8 cellular contexts compared by ENCODE assay signal in the genomic region with DNA sequence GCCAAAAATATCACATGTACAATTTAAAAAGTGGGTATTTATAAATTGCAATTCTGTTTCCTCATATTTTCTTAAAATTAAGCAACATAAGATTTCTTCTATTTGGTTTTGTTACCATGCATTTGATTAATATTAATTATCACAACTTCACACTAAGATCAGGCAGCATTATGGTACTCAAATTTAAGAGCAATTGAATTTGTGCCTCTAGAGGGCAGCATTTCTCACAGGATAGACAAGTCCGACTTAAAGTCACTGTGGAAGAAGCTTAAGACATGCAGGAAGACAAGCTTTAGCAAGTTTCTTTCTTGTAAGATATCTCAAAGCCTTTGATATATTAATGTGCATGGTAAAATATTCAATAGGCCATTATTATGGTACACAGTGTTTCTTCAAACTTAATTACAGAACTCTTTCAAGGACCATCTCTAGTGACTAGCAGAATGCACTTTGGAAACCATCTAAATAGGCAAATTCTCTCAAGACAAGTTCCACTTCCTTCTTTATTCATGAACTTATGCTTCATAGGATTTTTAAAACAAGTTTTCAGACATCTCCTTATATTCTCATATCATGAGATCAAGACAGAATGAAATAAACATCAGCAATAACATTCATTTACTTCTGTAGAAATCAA. TPM values are rescaled to one million over a fixed set of nuclear protein-coding genes. Genes with fewer than 3 reads are reported as not detected.
DNase-seq lines count a peak whose midpoint lies in the region; ATAC-seq and TF ChIP-seq lines count a peak whose summit lies in the region.

No MANE protein-coding gene starts in this region.

- POLR2A ChIA-PET in activated CD8-positive, alpha-beta T cell treated with anti-CD3 and anti-CD28 coated beads for 36 hours (lab: Charles Lee), result interaction anchor here (1.5 to 1.7 kb wide), 2 partner anchors 34 to 35 kb away, joined by 4 to 5 read pairs; partner anchors contain the start of gene FBXW7

- H3K4me1 Mint-ChIP-seq in activated CD8-positive, alpha-beta T cell treated with anti-CD3 and anti-CD28 coated beads for 36 hours (ENCODE audit: low read depth), result peaks cover 34% of the 10 kb centered on the region
- H3K4me1 Mint-ChIP-seq in neural progenitor cell, result no peaks in the 10 kb centered on the region

- CTCF ChIA-PET in activated CD8-positive, alpha-beta T cell treated with anti-CD3 and anti-CD28 coated beads for 36 hours (lab: Charles Lee), result interaction anchor here (0.6 to 4.9 kb wide), 69 partner anchors 9 to 1033 kb away, joined by 3 to 149 read pairs (median 6); partner anchors contain the start of genes ARFIP1, TIGD4 and TMEM154

- H3K4me1 ChIP-seq in fibroblast of lung (ENCODE audit: control insufficient read depth, extremely low read depth, insufficient read depth, low read length) (no peaks in the 10 kb centered on the region), neural progenitor cell (no peaks in the 10 kb centered on the region)

- no peak overlapping the region for H3K4me3 ChIP-seq in fibroblast of lung (replicated peaks in 1 of 4; ENCODE audit: control extremely low read depth in 1 of 4, insufficient read depth in 1 of 4, low read depth in 3 of 4, low read length in 4 of 4)
- H3K4me3 ChIP-seq in neural progenitor cell, result no peak overlapping the region

- no peaks in the 10 kb centered on the region for H3K27me3 Mint-ChIP-seq in activated CD8-positive, alpha-beta T cell treated with anti-CD3 and anti-CD28 coated beads for 36 hours
- H3K27me3 Mint-ChIP-seq in neural progenitor cell (ENCODE audit: insufficient read depth, low read depth), result no peaks in the 10 kb centered on the region

- H3K36me3 ChIP-seq in fibroblast of lung (ENCODE audit: control insufficient read depth, insufficient read depth, low read length) (no peaks in the 10 kb centered on the region), neural progenitor cell (no peaks in the 10 kb centered on the region)

- H2AFZ ChIP-seq in fibroblast of lung (ENCODE audit: low read length) (no peak overlapping the region), neural progenitor cell (replicated peaks) (no peak overlapping the region)

- peak overlapping the region; percentile 9 for H3K4me2 ChIP-seq in fibroblast of lung (ENCODE audit: extremely low read depth, insufficient read depth, low read length)
- no peak overlapping the region for H3K4me2 ChIP-seq in neural progenitor cell

- H3K9ac ChIP-seq in fibroblast of lung (ENCODE audit: insufficient read depth, low read length) (no peak overlapping the region), neural progenitor cell (no peak overlapping the region)

- H3K9me3 ChIP-seq in fibroblast of lung (ENCODE audit: control insufficient read depth, insufficient read depth, low read depth, low read length) (no peaks in the 10 kb centered on the region), neural progenitor cell (ENCODE audit: low read depth) (no peaks in the 10 kb centered on the region)

- no peaks in the 10 kb centered on the region for H3K9me3 Mint-ChIP-seq in activated CD8-positive, alpha-beta T cell treated with anti-CD3 and anti-CD28 coated beads for 36 hours
- peaks cover 2% of the 10 kb centered on the region for H3K9me3 Mint-ChIP-seq in neural progenitor cell

- TF ChIP-seq CTCF in activated CD8-positive, alpha-beta T cell treated with anti-CD3 and anti-CD28 coated beads for 36 hours (IDR thresholded peaks at IDR 0.05), result peak; percentile 92
- TF ChIP-seq CTCF in fibroblast of lung (conservative IDR thresholded peaks at IDR 0.05 in 1 of 2, IDR thresholded peaks at IDR 0.05 in 1 of 2; ENCODE audit: low read depth in 1 of 2, low read length in 2 of 2) (peak; percentile 70 to 78), neural progenitor cell (IDR thresholded peaks at IDR 0.05) (peak; percentile 95)

- no peak overlapping the region for H3K27ac Mint-ChIP-seq in activated CD8-positive, alpha-beta T cell treated with anti-CD3 and anti-CD28 coated beads for 36 hours
- H3K27ac Mint-ChIP-seq in neural progenitor cell, result no peak overlapping the region

- intact Hi-C loops in activated CD8-positive, alpha-beta T cell treated with anti-CD3 and anti-CD28 coated beads for 36 hours (cut with micrococcal nuclease), result loop anchor here (2.0 kb wide), 1 partner anchor 140 kb away; no protein-coding TSS in a partner anchor

- H3K27me3 ChIP-seq in fibroblast of lung (ENCODE audit: control insufficient read depth, insufficient read depth, low read length) (no peaks in the 10 kb centered on the region), neural progenitor cell (no peaks in the 10 kb centered on the region)

- H3F3A ChIP-seq in neural progenitor cell (ENCODE audit: low read depth), result no peaks in the 10 kb centered on the region

- H4K20me1 ChIP-seq in fibroblast of lung (ENCODE audit: control insufficient read depth, extremely low read depth, insufficient read depth, low read length) (no peaks in the 10 kb centered on the region), neural progenitor cell (ENCODE audit: low read depth) (no peaks in the 10 kb centered on the region)

- H3K36me3 Mint-ChIP-seq in activated CD8-positive, alpha-beta T cell treated with anti-CD3 and anti-CD28 coated beads for 36 hours (ENCODE audit: low read depth), result no peaks in the 10 kb centered on the region
- peaks cover 2% of the 10 kb centered on the region for H3K36me3 Mint-ChIP-seq in neural progenitor cell

- H3K79me2 ChIP-seq in fibroblast of lung (ENCODE audit: control insufficient read depth, insufficient read depth, low read length) (peaks cover 1% of the 10 kb centered on the region), neural progenitor cell (ENCODE audit: low read depth) (peaks cover 67% of the 10 kb centered on the region)

- H3K4me3 Mint-ChIP-seq in activated CD8-positive, alpha-beta T cell treated with anti-CD3 and anti-CD28 coated beads for 36 hours, result no peak overlapping the region
- no peak overlapping the region for H3K4me3 Mint-ChIP-seq in neural progenitor cell

- DNase-seq in COLO829 (ENCODE audit: low spot score), result peak; percentile 62
- peak; percentile 71 to 86 for DNase-seq in NCI-H526 (lab: John Stamatoyannopoulos, UW)
- DNase-seq in activated CD8-positive, alpha-beta T cell treated with anti-CD3 and anti-CD28 coated beads for 36 hours, result peak; percentile 69
- DNase-seq in fibroblast of lung (ENCODE audit: low read depth in 2 of 2), result peak; percentile 85 to 96
- DNase-seq in neural progenitor cell (ENCODE audit: low spot score), result peak; percentile 89
- no peak for DNase-seq in activated effector memory CD4-positive, alpha-beta T cell treated with Interleukin-2 at 50 U/mL for 16 hours

- H3K27ac ChIP-seq in fibroblast of lung (ENCODE audit: insufficient read depth, low read length), result no peak overlapping the region
- H3K27ac ChIP-seq in neural progenitor cell, result no peak overlapping the region

- ATAC-seq in GM19025 (IDR thresholded peaks at IDR 0.05; ENCODE audit: low read depth, unreplicated experiment), result peak; percentile 50
- peak; percentile 66 for ATAC-seq in HG03354 (IDR thresholded peaks at IDR 0.05; ENCODE audit: poor library complexity, severe bottlenecking, unreplicated experiment)
- ATAC-seq in activated CD8-positive, alpha-beta T cell treated with anti-CD3 and anti-CD28 coated beads for 36 hours, result peak; percentile 81

RNA-seq across cellular contexts. Expression of gene FBXW7, which starts 35.0 kb away (rescaled TPM):
- 10 to 100 TPM; 32.6 to 35.1 TPM for total RNA-seq in activated CD8-positive, alpha-beta T cell treated with anti-CD3 and anti-CD28 coated beads for 36 hours
- 68.7 and 87.3 TPM in 2 replicates for total RNA-seq in fibroblast of lung
- 14.5 and 16.3 TPM in 2 replicates for polyA plus RNA-seq in fibroblast of lung
- polyA plus RNA-seq in fibroblast of lung (2012), result 11.8 and 13.9 TPM in 2 replicates
- 0.44 and 1.4 TPM in 2 replicates for polyA minus RNA-seq in fibroblast of lung (ENCODE audit: low replicate concordance)
- 43.9 TPM in 2 replicates for total RNA-seq in neural progenitor cell (ENCODE audit: low replicate concordance)
